Comparison of ENCODE assay signal across 1 cellular context in the genomic region with DNA sequence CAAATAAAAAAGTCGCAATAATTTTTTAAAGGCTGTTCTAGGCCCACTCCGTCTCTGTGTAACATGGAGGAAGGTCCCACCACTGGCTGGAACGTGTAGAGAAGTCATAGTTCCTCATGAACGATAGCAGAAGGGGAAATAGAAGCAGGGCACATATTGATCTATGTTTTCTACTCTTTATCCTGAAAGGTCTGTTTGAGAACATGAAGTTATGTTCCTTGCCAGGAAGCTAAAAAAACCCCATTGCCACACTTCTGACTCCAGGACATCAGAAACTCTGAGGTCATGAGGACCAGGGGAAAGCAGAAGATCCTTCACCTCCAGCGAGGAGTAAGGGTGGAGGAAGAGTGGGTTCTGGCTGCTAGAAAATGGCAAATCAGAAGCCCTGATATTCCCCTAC.
TF ChIP-seq lines count a peak whose summit lies in the region.

No MANE protein-coding gene starts in this region.

TF ChIP-seq in GM23338, 12 proteins besides CTCF, POLR2A, EP300 and RAD21 (continued from another document):
- TF ChIP-seq, protein P1, sequence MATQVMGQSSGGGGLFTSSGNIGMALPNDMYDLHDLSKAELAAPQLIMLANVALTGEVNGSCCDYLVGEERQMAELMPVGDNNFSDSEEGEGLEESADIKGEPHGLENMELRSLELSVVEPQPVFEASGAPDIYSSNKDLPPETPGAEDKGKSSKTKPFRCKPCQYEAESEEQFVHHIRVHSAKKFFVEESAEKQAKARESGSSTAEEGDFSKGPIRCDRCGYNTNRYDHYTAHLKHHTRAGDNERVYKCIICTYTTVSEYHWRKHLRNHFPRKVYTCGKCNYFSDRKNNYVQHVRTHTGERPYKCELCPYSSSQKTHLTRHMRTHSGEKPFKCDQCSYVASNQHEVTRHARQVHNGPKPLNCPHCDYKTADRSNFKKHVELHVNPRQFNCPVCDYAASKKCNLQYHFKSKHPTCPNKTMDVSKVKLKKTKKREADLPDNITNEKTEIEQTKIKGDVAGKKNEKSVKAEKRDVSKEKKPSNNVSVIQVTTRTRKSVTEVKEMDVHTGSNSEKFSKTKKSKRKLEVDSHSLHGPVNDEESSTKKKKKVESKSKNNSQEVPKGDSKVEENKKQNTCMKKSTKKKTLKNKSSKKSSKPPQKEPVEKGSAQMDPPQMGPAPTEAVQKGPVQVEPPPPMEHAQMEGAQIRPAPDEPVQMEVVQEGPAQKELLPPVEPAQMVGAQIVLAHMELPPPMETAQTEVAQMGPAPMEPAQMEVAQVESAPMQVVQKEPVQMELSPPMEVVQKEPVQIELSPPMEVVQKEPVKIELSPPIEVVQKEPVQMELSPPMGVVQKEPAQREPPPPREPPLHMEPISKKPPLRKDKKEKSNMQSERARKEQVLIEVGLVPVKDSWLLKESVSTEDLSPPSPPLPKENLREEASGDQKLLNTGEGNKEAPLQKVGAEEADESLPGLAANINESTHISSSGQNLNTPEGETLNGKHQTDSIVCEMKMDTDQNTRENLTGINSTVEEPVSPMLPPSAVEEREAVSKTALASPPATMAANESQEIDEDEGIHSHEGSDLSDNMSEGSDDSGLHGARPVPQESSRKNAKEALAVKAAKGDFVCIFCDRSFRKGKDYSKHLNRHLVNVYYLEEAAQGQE (IDR thresholded peaks at IDR 0.05; ENCODE audit: unreplicated experiment), result no peak
- TF ChIP-seq JUNB (IDR thresholded peaks at IDR 0.05; ENCODE audit: unreplicated experiment), result no peak
